ENCODE assay signal across 14 cellular contexts in the genomic region with DNA sequence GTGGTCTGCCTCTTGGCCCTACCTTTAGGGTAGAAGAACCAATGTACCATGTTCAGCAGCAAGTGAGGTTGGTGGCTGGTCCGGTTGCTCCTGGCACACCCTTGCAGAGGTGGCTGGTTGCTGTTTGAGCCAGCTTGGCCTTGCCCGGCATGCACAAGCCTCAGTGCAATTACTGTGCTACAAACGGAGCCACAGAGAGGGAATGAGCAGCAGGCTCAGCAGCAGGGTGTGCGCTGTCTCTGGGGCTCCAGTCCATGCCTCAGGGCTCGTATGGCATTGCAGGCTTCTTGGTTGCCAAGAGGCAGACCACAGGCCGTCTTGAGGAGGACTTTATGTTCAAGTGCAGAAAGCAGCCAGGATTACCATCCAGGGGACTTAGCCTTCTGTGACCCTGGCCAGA. TPM values are rescaled to one million over a fixed set of nuclear protein-coding genes. Genes with fewer than 3 reads are reported as not detected.
"Had no signal": no experiment of that assay in that cellular context is flagged by ENCODE, and none has a peak within 500 bp of the region (broad histone marks: within the 10 kb centered on the region; RNA-seq: fewer than 3 reads in every experiment).

No MANE protein-coding gene starts in this region.

RNA-seq across cellular contexts. Expression of gene POTEJ, which starts 53.3 kb away (rescaled TPM):
- total RNA-seq: activated CD4-positive, alpha-beta memory T cell treated with anti-CD3 and anti-CD28 coated beads, Interleukin-2, amount 10 ng/mL, durations not matched to agents 7 days and 5 days; activated CD4-positive, alpha-beta T cell treated with anti-CD3 and anti-CD28 coated beads for 36 hours; activated CD4-positive, alpha-beta T cell treated with anti-CD3 and anti-CD28 coated beads, Interleukin-2, amount 10 ng/mL, durations not matched to agents 7 days and 5 days; activated CD8-positive, alpha-beta memory T cell treated with anti-CD3 and anti-CD28 coated beads, Interleukin-2, amount 10 ng/mL, durations not matched to agents 7 days and 5 days; activated CD8-positive, alpha-beta T cell treated with anti-CD3 and anti-CD28 coated beads, Interleukin-2, amount 10 ng/mL, durations not matched to agents 7 days and 5 days; activated naive CD8-positive, alpha-beta T cell treated with anti-CD3 and anti-CD28 coated beads, Interleukin-2, amount 10 ng/mL, durations not matched to agents 7 days and 5 days; activated T-helper 2 cell treated with anti-CD3 and anti-CD28 coated beads, Interferon-gamma antibody, Interleukin-2, Interleukin-4, amounts not matched to agents 10 μg/mL and 5 μg/mL and 100 μg/mL, durations not matched to agents 14 hours and 24 hours and 36 hours; ascending aorta; bronchial epithelial cell; T-cell; T-helper 1 cell treated with Interleukin-12 subunit alpha and Interleukin-12 subunit beta and Interleukin-4 antibody, amounts not matched to agents 30 ng/mL and 1 ng/mL, for 36 hours; T-helper 17 cell; T-helper 2 cell treated with Interferon-gamma antibody and Interleukin-4, amounts not matched to agents 100 ng/mL and 5 ng/mL, for 36 hours; WTC11 had no signal
